In the genomic region with DNA sequence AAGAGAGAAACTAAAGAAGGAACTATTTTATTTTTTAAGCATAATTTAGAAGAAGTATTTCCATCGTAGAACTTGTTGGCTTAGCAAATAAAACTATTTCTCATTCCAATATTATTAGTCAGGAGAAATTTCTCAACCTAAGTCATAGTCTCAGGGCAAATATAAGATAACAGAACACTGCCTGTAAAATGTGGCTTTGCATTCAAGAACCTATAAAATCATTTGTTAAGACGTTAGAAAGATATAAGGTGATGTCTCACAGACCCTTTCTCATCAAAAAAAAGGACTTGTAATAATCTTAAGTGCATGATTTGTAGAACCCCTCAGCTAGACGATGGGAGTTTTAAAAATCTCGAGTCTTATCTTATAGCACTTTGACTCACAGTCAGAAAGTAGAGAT, we compare ENCODE assay signal across 31 cellular contexts.
A peak's percentile ranks its signal among the peaks of the same experiment; 100 is the strongest.
DNase-seq lines count a peak whose midpoint lies in the region; ATAC-seq, FAIRE-seq and TF ChIP-seq lines count a peak whose summit lies in the region.
"Had no signal": no experiment of that assay in that cellular context is flagged by ENCODE, and none has a peak within 500 bp of the region (broad histone marks: within the 10 kb centered on the region; RNA-seq: fewer than 3 reads in every experiment).

No MANE protein-coding gene starts in this region.

- H4K20me1 ChIP-seq in astrocyte (ENCODE audit: insufficient read depth, low read length) = no peaks in the 10 kb centered on the region
- H4K20me1 ChIP-seq: BLaER1 had no signal

- TF ChIP-seq CTCF in astrocyte (IDR thresholded peaks at IDR 0.05; ENCODE audit: insufficient read depth, low read depth, low read length) = no peak
- no peak for TF ChIP-seq CTCF in foreskin keratinocyte (conservative IDR thresholded peaks at IDR 0.05)
- TF ChIP-seq CTCF in transverse colon (IDR thresholded peaks at IDR 0.05) = no peak

- H3K4me1 ChIP-seq in ACC112 (ENCODE audit: control insufficient read depth, insufficient read depth, low read length, unreplicated experiment) (peaks cover 13% of the 10 kb centered on the region), astrocyte (ENCODE audit: insufficient read depth, low read length) (peaks cover 12% of the 10 kb centered on the region), foreskin keratinocyte (no peaks in the 10 kb centered on the region), transverse colon (no peaks in the 10 kb centered on the region)
- H3K4me1 ChIP-seq: colonic mucosa, HAP-1, tibial artery had no signal

- H3K4me1 Mint-ChIP-seq in astrocyte (ENCODE audit: low read depth, unreplicated experiment) (peaks cover 15% of the 10 kb centered on the region), T-helper 17 cell (peaks cover 6% of the 10 kb centered on the region)

- 66 to 80% methylated on average over 4 of the region's 4 CpGs for WGBS in transverse colon (ENCODE audit: low coverage in 1 of 2), 2 donors

- intact Hi-C loops in transverse colon (cut with DNase I; ENCODE audit: low total_unique reads) = no loop called here

- DNase-seq in HS-5 (ENCODE audit: low read depth) (peak; percentile 28), astrocyte (ENCODE audit: low read depth) (peak; percentile 47), foreskin keratinocyte (peak; percentile 15 to 45), transverse colon (no peak), T-helper 17 cell (no peak)
- DNase-seq: activated CD4-positive, alpha-beta T cell treated with anti-CD3 and anti-CD28 coated beads for 1 hour; activated CD8-positive, alpha-beta T cell treated with anti-CD3 and anti-CD28 coated beads for 36 hours; activated gamma-delta T cell treated with Interleukin-2 at 50 U/mL for 16 hours; activated naive CD8-positive, alpha-beta T cell treated with anti-CD3 and anti-CD28 coated beads, Interleukin-2, amount 50 U/mL, for 24 hours; brain microvascular endothelial cell; colonic mucosa; DMS153; effector memory CD4-positive, alpha-beta T cell; GDM1; natural killer cell; NCI-H1417; NCI-H2081 treated with DMSO at 0.1 percent for 48 hours; NCI-H446 treated with DMSO at 0.1 percent for 48 hours; NCI-H82; spleen; tibial artery had no signal

- in situ Hi-C loops in transverse colon (cut with MboI; ENCODE audit: low pct_ligation_motif_present in 1 of 4, low pct_unique_long_range_greater_than_20kb in 1 of 4, low sequenced_read_pairs in 3 of 4) = no loop called here

- no peak overlapping the region for H2AFZ ChIP-seq in ACC112 (ENCODE audit: low read length, unreplicated experiment)
- H2AFZ ChIP-seq in astrocyte (ENCODE audit: low read depth, low read length) = no peak overlapping the region

- H3K4me3 ChIP-seq in ACC112 (ENCODE audit: low read depth, low read length) (no peak overlapping the region), astrocyte (ENCODE audit: insufficient read depth, low read depth, low read length) (no peak overlapping the region), transverse colon (no peak overlapping the region)
- H3K4me3 ChIP-seq: BLaER1, colonic mucosa, HAP-1, K562, spleen, tibial artery had no signal

- no peaks in the 10 kb centered on the region for H3K36me3 ChIP-seq in ACC112 (ENCODE audit: insufficient read depth, low read length)
- H3K36me3 ChIP-seq in astrocyte (ENCODE audit: insufficient read depth, low read length) = no peaks in the 10 kb centered on the region
- H3K36me3 ChIP-seq in transverse colon = no peaks in the 10 kb centered on the region
- H3K36me3 ChIP-seq: BLaER1, brain microvascular endothelial cell, colonic mucosa, HAP-1, spleen, tibial artery had no signal

- H3K27ac ChIP-seq in ACC112 (ENCODE audit: low read depth, low read length) (peak overlapping the region; percentile 54), astrocyte (ENCODE audit: low read depth, low read length) (no peak overlapping the region), foreskin keratinocyte (no peak overlapping the region), transverse colon (no peak overlapping the region)
- H3K27ac ChIP-seq: BLaER1, brain microvascular endothelial cell, colonic mucosa, spleen, tibial artery had no signal

- H3K27ac Mint-ChIP-seq in astrocyte (ENCODE audit: unreplicated experiment) (no peak overlapping the region), T-helper 17 cell (no peak overlapping the region)
- H3K27ac Mint-ChIP-seq: activated CD8-positive, alpha-beta T cell treated with anti-CD3 and anti-CD28 coated beads for 36 hours; activated naive CD8-positive, alpha-beta T cell treated with anti-CD3 and anti-CD28 coated beads, Interleukin-2, amount 50 U/mL, for 24 hours; natural killer cell had no signal

- H3K9me3 ChIP-seq in astrocyte (ENCODE audit: insufficient read depth, low read depth, low read length) = no peaks in the 10 kb centered on the region
- no peaks in the 10 kb centered on the region for H3K9me3 ChIP-seq in transverse colon
- H3K9me3 ChIP-seq in T-helper 17 cell (ENCODE audit: control insufficient read depth, low read length, poor library complexity, severe bottlenecking) = no peaks in the 10 kb centered on the region
- H3K9me3 ChIP-seq: colonic mucosa, tibial artery had no signal

- no peak overlapping the region for H3K9ac ChIP-seq in astrocyte (ENCODE audit: low read length)
- H3K9ac ChIP-seq: BLaER1 had no signal

- H3K4me3 Mint-ChIP-seq in astrocyte (ENCODE audit: unreplicated experiment) = no peak overlapping the region
- H3K4me3 Mint-ChIP-seq in T-helper 17 cell = no peak overlapping the region
- H3K4me3 Mint-ChIP-seq: activated CD8-positive, alpha-beta T cell treated with anti-CD3 and anti-CD28 coated beads for 36 hours; activated naive CD8-positive, alpha-beta T cell treated with anti-CD3 and anti-CD28 coated beads, Interleukin-2, amount 50 U/mL, for 24 hours; natural killer cell had no signal

- no peak for FAIRE-seq in astrocyte (lab: Jason Lieb, UNC)
- FAIRE-seq: A204.1, K562 had no signal

- TF ChIP-seq POLR2A in transverse colon (IDR thresholded peaks at IDR 0.05) = no peak

- H3K79me2 ChIP-seq in ACC112 (ENCODE audit: control insufficient read depth, insufficient read depth, low read length, unreplicated experiment) = no peaks in the 10 kb centered on the region
- no peaks in the 10 kb centered on the region for H3K79me2 ChIP-seq in astrocyte (ENCODE audit: insufficient read depth, low read length)

- TF ChIP-seq EP300 in transverse colon (IDR thresholded peaks at IDR 0.05; ENCODE audit: low read depth) = no peak

- no peaks in the 10 kb centered on the region for H3K27me3 Mint-ChIP-seq in astrocyte (ENCODE audit: low read depth, unreplicated experiment)
- no peaks in the 10 kb centered on the region for H3K27me3 Mint-ChIP-seq in T-helper 17 cell
- H3K27me3 Mint-ChIP-seq: activated CD8-positive, alpha-beta T cell treated with anti-CD3 and anti-CD28 coated beads for 36 hours had no signal

- no peaks in the 10 kb centered on the region for H3K36me3 Mint-ChIP-seq in astrocyte (ENCODE audit: low read depth, unreplicated experiment)
- H3K36me3 Mint-ChIP-seq in T-helper 17 cell (ENCODE audit: low read depth) = peaks cover 4% of the 10 kb centered on the region

- H3K4me2 ChIP-seq in astrocyte (ENCODE audit: low read length) = no peak overlapping the region
- H3K4me2 ChIP-seq: BLaER1 had no signal

- H3K27me3 ChIP-seq in ACC112 (ENCODE audit: insufficient read depth, low read length) (no peaks in the 10 kb centered on the region), astrocyte (ENCODE audit: insufficient read depth, low read length) (no peaks in the 10 kb centered on the region), foreskin keratinocyte (no peaks in the 10 kb centered on the region), transverse colon (no peaks in the 10 kb centered on the region)
- H3K27me3 ChIP-seq: BLaER1, brain microvascular endothelial cell, colonic mucosa, spleen, tibial artery had no signal

- peaks cover 11% of the 10 kb centered on the region for H3K9me3 Mint-ChIP-seq in astrocyte (ENCODE audit: unreplicated experiment)
- H3K9me3 Mint-ChIP-seq: activated CD8-positive, alpha-beta T cell treated with anti-CD3 and anti-CD28 coated beads for 36 hours had no signal

- no peak for ATAC-seq in foreskin keratinocyte
- ATAC-seq in GM18907 (IDR thresholded peaks at IDR 0.05; ENCODE audit: unreplicated experiment) = no peak
- no peak for ATAC-seq in GM19395 (IDR thresholded peaks at IDR 0.05; ENCODE audit: unreplicated experiment)
- no peak for ATAC-seq in T-helper 17 cell
- ATAC-seq: activated CD8-positive, alpha-beta T cell treated with anti-CD3 and anti-CD28 coated beads for 36 hours; activated naive CD8-positive, alpha-beta T cell treated with anti-CD3 and anti-CD28 coated beads, Interleukin-2, amount 50 U/mL, for 24 hours; esophagus mucosa; K562; natural killer cell; Right ventricle myocardium inferior; SK-N-SH treated with all-trans-retinoic acid at 6 μM for 48 hours had no signal

Comparison
In these comparisons a context has a peak if more than half of its experiments do, and no peak if none do; other contexts are left out.
1. DNase-seq: peak in HS-5 (single experiment), astrocyte (single experiment) and foreskin keratinocyte (2 of 2); none in transverse colon (single experiment) and T-helper 17 cell (0 of 3).